In genomic region chr20:23245553-23246128, GRCh38 we compare ENCODE assay signal across 8 cellular contexts.
DNase-seq lines count a peak whose midpoint lies in the region; ATAC-seq and TF ChIP-seq lines count a peak whose summit lies in the region.

No MANE protein-coding gene starts in this region.

- POLR2A ChIA-PET in AG04449 (lab: Yijun Ruan, JAX): no interaction called here

- no peaks in the 10 kb centered on the region for H3K9me3 Mint-ChIP-seq in type B pancreatic cell

- peaks cover 5% of the 10 kb centered on the region for H3K4me1 Mint-ChIP-seq in type B pancreatic cell (ENCODE audit: unreplicated experiment)

- no peak overlapping the region for H3K4me3 Mint-ChIP-seq in type B pancreatic cell

- in situ Hi-C loops in brain microvascular endothelial cell (cut with HindIII; ENCODE audit: low pct_ligation_motif_present, low sequenced_read_pairs): no loop called here

- no peak overlapping the region for H3K27ac Mint-ChIP-seq in type B pancreatic cell

- H3K4me3 ChIP-seq in AG04449 (ENCODE audit: low read depth, low read length) (no peak overlapping the region), brain microvascular endothelial cell (ENCODE audit: low read depth, low read length) (no peak overlapping the region)

- H3K27me3 ChIP-seq in brain microvascular endothelial cell (replicated peaks): no peaks in the 10 kb centered on the region

- CTCF ChIA-PET in AG04449 (lab: Yijun Ruan, JAX): interaction anchor here (0.8 to 4.7 kb wide), 8 partner anchors 10 to 553 kb away, joined by 3 to 27 read pairs (median 14); no protein-coding TSS in a partner anchor

- TF ChIP-seq CTCF in AG04449 (IDR thresholded peaks at IDR 0.05; ENCODE audit: insufficient read depth, low read length, missing control alignments) (peak; percentile 65), brain microvascular endothelial cell (IDR thresholded peaks at IDR 0.05; ENCODE audit: low read depth, low read length, missing control alignments) (peak; percentile 82), type B pancreatic cell (conservative IDR thresholded peaks at IDR 0.05) (peak; percentile 65)

- TF ChIP-seq POLR2A in GM18505 (IDR thresholded peaks at IDR 0.05; ENCODE audit: borderline replicate concordance, extremely low read depth, insufficient read depth, insufficient read length): no peak

- no peaks in the 10 kb centered on the region for H3K36me3 Mint-ChIP-seq in type B pancreatic cell

- H3K36me3 ChIP-seq in brain microvascular endothelial cell (replicated peaks): no peaks in the 10 kb centered on the region

- peaks cover 22% of the 10 kb centered on the region for H3K27me3 Mint-ChIP-seq in type B pancreatic cell

- ATAC-seq in GM18505 (IDR thresholded peaks at IDR 0.05; ENCODE audit: unreplicated experiment) (peak; percentile 92), HG02798 (IDR thresholded peaks at IDR 0.05; ENCODE audit: poor library complexity, unreplicated experiment) (peak; percentile 89)

- DNase-seq in AG04449 (ENCODE audit: low read depth, low spot score): no peak
- peak; percentile 26 for DNase-seq in NCI-H748 treated with DMSO at 0.1 percent for 48 hours (lab: John Stamatoyannopoulos, UW)
- no peak for DNase-seq in brain microvascular endothelial cell
- peak; percentile 35 for DNase-seq in kidney tubule cell (ENCODE audit: low spot score)
- no peak for DNase-seq in type B pancreatic cell (ENCODE audit: extremely low spot score, unreplicated experiment)
- no peak for DNase-seq in NCI-H2171 treated with DMSO at 0.1 percent for 48 hours (lab: John Stamatoyannopoulos, UW)

- H3K27ac ChIP-seq in brain microvascular endothelial cell: no peak overlapping the region

Comparison
In these comparisons a context has a peak if more than half of its experiments do, and no peak if none do; other contexts are left out.
1. DNase-seq: peak in NCI-H748 treated with DMSO at 0.1 percent for 48 hours (single experiment) and kidney tubule cell (single experiment); none in AG04449 (single experiment), brain microvascular endothelial cell (single experiment), type B pancreatic cell (single experiment) and NCI-H2171 treated with DMSO at 0.1 percent for 48 hours (single experiment).
2. Peak in every context shown above with its lines, with median percentiles within 50 percentile points of each other: CTCF ChIP-seq.